26 cellular contexts compared by ENCODE assay signal in genomic region chr2:173520918-173521317, GRCh38.
"Had no signal": no experiment of that assay in that cellular context is flagged by ENCODE, and none has a peak within 500 bp of the region (broad histone marks: within the 10 kb centered on the region; RNA-seq: fewer than 3 reads in every experiment).

No MANE protein-coding gene starts in this region.

- H3K27ac ChIP-seq: brain microvascular endothelial cell, esophagus muscularis mucosa, foreskin keratinocyte, gastrocnemius medialis, heart right ventricle, VCaP had no signal

- DNase-seq: activated CD4-positive, alpha-beta T cell treated with anti-CD3 and anti-CD28 coated beads for 48 hours; activated CD4-positive, alpha-beta T cell treated with anti-CD3 and anti-CD28 coated beads, Interleukin-2, amount 50 U/mL, for 1 hour; activated CD4-positive, alpha-beta T cell treated with anti-CD3 and anti-CD28 coated beads, Interleukin-2, amount 50 U/mL, for 48 hours; activated CD8-positive, alpha-beta memory T cell treated with anti-CD3 and anti-CD28 coated beads for 24 hours; activated CD8-positive, alpha-beta T cell treated with anti-CD3 and anti-CD28 coated beads for 36 hours; activated effector memory CD4-positive, alpha-beta T cell treated with Interleukin-2 at 50 U/mL for 16 hours; activated gamma-delta T cell treated with Interleukin-2 at 50 U/mL for 16 hours; activated naive CD4-positive, alpha-beta T cell treated with anti-CD3 and anti-CD28 coated beads, Interleukin-2, amount 50 U/mL, for 16 hours; activated naive CD4-positive, alpha-beta T cell treated with Interleukin-2 at 50 U/mL for 16 hours; activated T-cell treated with anti-CD3 and anti-CD28 coated beads, Interleukin-2, amount 50 U/mL, for 4 hours; amniotic stem cell; anterior cingulate cortex; brain microvascular endothelial cell; cortex of kidney; dermis blood vessel endothelial cell; effector CD4-positive, alpha-beta T cell; effector memory CD8-positive, alpha-beta T cell; erythroblast; gastrocnemius medialis; heart right ventricle; T-helper 17 cell had no signal

- ATAC-seq: activated CD8-positive, alpha-beta T cell treated with anti-CD3 and anti-CD28 coated beads for 36 hours; activated T-cell treated with anti-CD3 and anti-CD28 coated beads, Interleukin-2, amount 50 U/mL, for 4 hours; activated T-helper 17 cell treated with anti-CD3 and anti-CD28 coated beads, Interleukin-2, amount 50 U/mL, for 72 hours; effector memory CD8-positive, alpha-beta T cell; gastrocnemius medialis; heart right ventricle; T-helper 17 cell; WTC11 had no signal
